8 cellular contexts compared by ENCODE assay signal in genomic region chr1:84753516-84754375, GRCh38.
DNase-seq lines count a peak whose midpoint lies in the region; ATAC-seq and TF ChIP-seq lines count a peak whose summit lies in the region.

No MANE protein-coding gene starts in this region.

- CTCF ChIA-PET in AG04449 (lab: Yijun Ruan, JAX) = interaction anchor here (0.6 to 10.1 kb wide), 66 partner anchors 8 to 849 kb away, joined by 3 to 109 read pairs (median 4); partner anchors contain the start of genes CTBS, GNG5, PRKACB and SPATA1

- no peak overlapping the region for H3K27ac ChIP-seq in lung (ENCODE audit: low read depth in 1 of 2, low read length in 1 of 2)

- 40 to 47% methylated on average over 16 of the region's 16 CpGs for WGBS in lung, 2 donors

- no peaks in the 10 kb centered on the region for H3K27me3 ChIP-seq in lung (ENCODE audit: control insufficient read depth, insufficient read depth)

- TF ChIP-seq CTCF in AG04449 (IDR thresholded peaks at IDR 0.05; ENCODE audit: insufficient read depth, low read length, missing control alignments) (peak; percentile 91), lung (IDR thresholded peaks at IDR 0.05; ENCODE audit: control extremely low read depth, extremely low read depth) (peak; percentile 94)

- peak; percentile 51 for DNase-seq in AG04449 (ENCODE audit: low read depth, low spot score)
- DNase-seq in NCI-H524 (lab: John Stamatoyannopoulos, UW) = peak; percentile 55 to 71
- peak; percentile 60 to 62 for DNase-seq in activated CD4-positive, alpha-beta T cell treated with anti-CD3 and anti-CD28 coated beads, Interleukin-2, amount 50 U/mL, for 24 hours (ENCODE audit: low read depth in 1 of 2, low spot score in 1 of 2)
- peak; percentile 89 for DNase-seq in dermis blood vessel endothelial cell
- peak; percentile 55 for DNase-seq in lung (ENCODE audit: low spot score)
- peak; percentile 54 for DNase-seq in stimulated activated CD8-positive, alpha-beta memory T cell treated with anti-CD3 and anti-CD28 coated beads, Interleukin-12 subunit alpha, Interleukin-12 subunit beta, amount 100 ng/mL, for 4 hours (ENCODE audit: low read depth)

- no peak overlapping the region for H3K4me3 ChIP-seq in AG04449 (ENCODE audit: low read depth, low read length)
- H3K4me3 ChIP-seq in lung = no peak overlapping the region

- peaks cover 0 to 2% of the 10 kb centered on the region in 2 donors for H3K9me3 ChIP-seq in lung (ENCODE audit: control insufficient read depth in 2 of 2, insufficient read depth in 1 of 2, low read length in 1 of 2)

- H3K36me3 ChIP-seq in lung (ENCODE audit: control insufficient read depth in 2 of 2, insufficient read depth in 2 of 2, low read length in 2 of 2) = no peaks in the 10 kb centered on the region

- ATAC-seq in GM18858 (IDR thresholded peaks at IDR 0.05; ENCODE audit: unreplicated experiment) = peak; percentile 73
- peak; percentile 78 for ATAC-seq in HG03342 (IDR thresholded peaks at IDR 0.05; ENCODE audit: unreplicated experiment)
- ATAC-seq in lung (ENCODE audit: insufficient read depth, low FRiP score) = peak; percentile 76

- no peaks in the 10 kb centered on the region for H3K4me1 ChIP-seq in lung (ENCODE audit: control insufficient read depth in 2 of 2, insufficient read depth in 2 of 2, low read length in 2 of 2)

- POLR2A ChIA-PET in AG04449 (lab: Yijun Ruan, JAX) = interaction anchor here (0.6 to 0.7 kb wide), 2 partner anchors 18 to 183 kb away, joined by 3 read pairs; no protein-coding TSS in a partner anchor
